In genomic region chr14:94390372-94391086, GRCh38 we compare ENCODE assay signal across 9 cellular contexts.
DNase-seq lines count a peak whose midpoint lies in the region; ATAC-seq and TF ChIP-seq lines count a peak whose summit lies in the region.
"Had no signal": no experiment of that assay in that cellular context is flagged by ENCODE, and none has a peak within 500 bp of the region (broad histone marks: within the 10 kb centered on the region; RNA-seq: fewer than 3 reads in every experiment).

No MANE protein-coding gene starts in this region.

- no peak for TF ChIP-seq CTCF in RWPE2 (IDR thresholded peaks at IDR 0.05; ENCODE audit: poor library complexity, severe bottlenecking)

- no peaks in the 10 kb centered on the region for H3K9me3 ChIP-seq in RWPE2 (ENCODE audit: severe bottlenecking)

- no peaks in the 10 kb centered on the region for H3K27me3 ChIP-seq in RWPE2 (ENCODE audit: insufficient read depth, poor library complexity, severe bottlenecking)

- peak; percentile 56 for ATAC-seq in RWPE2 (ENCODE audit: low read depth)
- ATAC-seq in GM18858 (IDR thresholded peaks at IDR 0.05; ENCODE audit: unreplicated experiment) = no peak

- peak overlapping the region; percentile 71 for H3K27ac ChIP-seq in RWPE2 (ENCODE audit: poor library complexity, severe bottlenecking)

- DNase-seq in ELR (ENCODE audit: low read depth) (peak; percentile 60), RWPE2 (ENCODE audit: low spot score) (peak; percentile 88), globus pallidus (ENCODE audit: low spot score) (peak; percentile 52), pons (ENCODE audit: low spot score) (peak; percentile 62), activated T-cell treated with anti-CD3 and anti-CD28 coated beads for 4 hours (no peak), foreskin melanocyte (no peak)
- DNase-seq in activated CD8-positive, alpha-beta memory T cell treated with anti-CD3 and anti-CD28 coated beads, Interleukin-2, amount 50 U/mL, for 4 hours = no peak
- DNase-seq: KG1 had no signal

- no peaks in the 10 kb centered on the region for H3K36me3 ChIP-seq in RWPE2 (ENCODE audit: low read depth)

- H3K4me3 ChIP-seq in RWPE2 (ENCODE audit: severe bottlenecking) = no peak overlapping the region

- peaks cover 44% of the 10 kb centered on the region for H3K4me1 ChIP-seq in RWPE2 (ENCODE audit: insufficient read depth, poor library complexity, severe bottlenecking)

Comparison
In these comparisons a context has a peak if more than half of its experiments do, and no peak if none do; other contexts are left out.
1. DNase-seq: peak in ELR (single experiment), RWPE2 (single experiment), globus pallidus (single experiment) and pons (single experiment); none in activated T-cell treated with anti-CD3 and anti-CD28 coated beads for 4 hours (single experiment), activated CD8-positive, alpha-beta memory T cell treated with anti-CD3 and anti-CD28 coated beads, Interleukin-2, amount 50 U/mL, for 4 hours (single experiment) and foreskin melanocyte (single experiment).